Comparison of ENCODE assay signal across 19 cellular contexts in the genomic region with DNA sequence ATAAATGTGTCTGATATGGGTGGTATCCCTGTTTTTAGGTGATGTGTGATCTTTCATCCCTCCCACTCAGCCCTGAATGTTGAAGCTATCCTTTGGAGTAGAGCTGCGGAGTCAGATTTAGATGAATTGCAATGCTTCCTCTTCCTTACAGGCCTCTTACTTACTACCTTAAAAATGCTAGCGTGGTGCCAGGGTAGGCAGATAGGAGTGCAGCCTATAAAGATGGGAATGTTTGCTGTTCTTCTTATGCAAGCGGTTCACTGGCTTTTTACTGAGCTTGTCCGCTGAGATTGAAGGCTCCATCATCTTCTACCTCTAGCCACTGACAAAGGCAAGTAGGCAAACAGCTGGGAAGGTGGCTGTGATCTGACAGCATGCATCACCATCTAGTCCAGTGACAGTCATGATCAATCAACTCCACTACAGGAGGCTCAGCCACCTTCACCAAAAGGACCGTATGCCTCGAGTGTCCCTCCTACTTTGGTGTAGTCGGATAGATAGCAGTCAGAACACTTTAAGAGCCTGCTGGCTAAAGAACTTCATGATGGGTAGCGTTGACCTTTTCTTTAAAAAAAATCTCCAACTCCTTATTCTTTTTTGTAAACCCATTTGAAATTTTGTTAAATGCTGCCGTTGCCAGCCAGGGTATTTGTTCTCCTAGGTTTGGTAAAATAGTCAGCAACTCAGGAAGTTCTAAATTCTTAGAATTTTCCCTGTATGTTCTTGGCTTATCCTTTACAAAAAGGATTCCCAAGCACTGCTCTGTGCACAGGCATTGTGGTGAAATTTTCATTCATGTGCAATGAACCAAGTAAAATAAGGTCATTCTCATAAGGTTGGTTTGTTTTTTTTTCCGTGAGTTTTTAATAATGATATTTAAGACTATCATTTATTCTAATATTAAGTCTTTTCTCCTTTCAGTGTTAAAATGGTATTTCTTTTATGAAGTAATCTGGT.
DNase-seq lines count a peak whose midpoint lies in the region; ATAC-seq and TF ChIP-seq lines count a peak whose summit lies in the region.
"Had no signal": no experiment of that assay in that cellular context is flagged by ENCODE, and none has a peak within 500 bp of the region (broad histone marks: within the 10 kb centered on the region; RNA-seq: fewer than 3 reads in every experiment).

No MANE protein-coding gene starts in this region.

- TF ChIP-seq POLR2A in suprapubic skin (IDR thresholded peaks at IDR 0.05), result no peak

- H3K9me3 ChIP-seq in PC-3 (ENCODE audit: low read length), result no peaks in the 10 kb centered on the region
- H3K9me3 ChIP-seq in muscle layer of duodenum (ENCODE audit: control insufficient read depth in 1 of 2, low read length in 2 of 2), result no peaks in the 10 kb centered on the region
- no peaks in the 10 kb centered on the region for H3K9me3 ChIP-seq in suprapubic skin
- H3K9me3 ChIP-seq: lower lobe of right lung, SJSA1 had no signal

- POLR2A ChIA-PET in PC-3 (lab: Charles Lee; ENCODE audit: unreplicated experiment), result no interaction called here

- H3K79me2 ChIP-seq in PC-3 (ENCODE audit: low read length), result peaks cover 18% of the 10 kb centered on the region

- no peaks in the 10 kb centered on the region for H3K9me3 Mint-ChIP-seq in chondrocyte (ENCODE audit: low read depth)
- H3K9me3 Mint-ChIP-seq: IgD-negative memory B cell, natural killer cell had no signal

- H3K4me3 ChIP-seq in PC-3 (ENCODE audit: low read length) (no peak overlapping the region), muscle layer of duodenum (ENCODE audit: low read depth in 1 of 2, low read length in 2 of 2) (no peak overlapping the region), suprapubic skin (no peak overlapping the region)
- H3K4me3 ChIP-seq: lower lobe of right lung, SJSA1 had no signal

- CTCF ChIA-PET in PC-3 (lab: Charles Lee), result no interaction called here

- TF ChIP-seq EP300 in suprapubic skin (IDR thresholded peaks at IDR 0.05), result no peak

- H3K36me3 Mint-ChIP-seq in chondrocyte (ENCODE audit: low read depth), result peaks cover 22% of the 10 kb centered on the region
- H3K36me3 Mint-ChIP-seq: natural killer cell had no signal

- peak overlapping the region; percentile 95 for H3K27ac Mint-ChIP-seq in chondrocyte (ENCODE audit: unreplicated experiment)
- H3K27ac Mint-ChIP-seq: activated CD4-positive, alpha-beta T cell treated with anti-CD3 and anti-CD28 coated beads for 36 hours; IgD-negative memory B cell; natural killer cell had no signal

- H3K9me2 ChIP-seq in PC-3 (replicated peaks; ENCODE audit: low read length), result no peaks in the 10 kb centered on the region

- peaks cover 8% of the 10 kb centered on the region for H3F3A ChIP-seq in PC-3 (ENCODE audit: low read length, unreplicated experiment)

- no peaks in the 10 kb centered on the region for H3K27me3 ChIP-seq in PC-3 (ENCODE audit: low read length)
- H3K27me3 ChIP-seq in muscle layer of duodenum (ENCODE audit: low read depth, low read length), result no peaks in the 10 kb centered on the region
- no peaks in the 10 kb centered on the region for H3K27me3 ChIP-seq in suprapubic skin
- H3K27me3 ChIP-seq: SJSA1 had no signal

- H3K9ac ChIP-seq in PC-3 (ENCODE audit: low read length), result peak overlapping the region; percentile 99

- H3K27me3 Mint-ChIP-seq in chondrocyte (ENCODE audit: low read depth), result no peaks in the 10 kb centered on the region
- H3K27me3 Mint-ChIP-seq: activated CD4-positive, alpha-beta T cell treated with anti-CD3 and anti-CD28 coated beads for 36 hours; IgD-negative memory B cell had no signal

- no peak overlapping the region for H3K4me2 ChIP-seq in PC-3 (ENCODE audit: low read length)

- intact Hi-C loops in PC-3 (cut with micrococcal nuclease), result no loop called here

- ATAC-seq in PC-3 (no peak), HG02973 (IDR thresholded peaks at IDR 0.05; ENCODE audit: unreplicated experiment) (no peak), HG02759 (IDR thresholded peaks at IDR 0.05; ENCODE audit: unreplicated experiment) (no peak)
- ATAC-seq: activated CD4-positive, alpha-beta T cell treated with anti-CD3 and anti-CD28 coated beads for 36 hours; lower lobe of right lung; natural killer cell had no signal

- H3K27ac ChIP-seq in PC-3 (ENCODE audit: low read length) (peak overlapping the region; percentile 100), muscle layer of duodenum (ENCODE audit: low read length) (peak overlapping the region; percentile 56), suprapubic skin (peak overlapping the region; percentile 80)
- H3K27ac ChIP-seq: lower lobe of right lung had no signal

- H3K4me1 Mint-ChIP-seq in chondrocyte (ENCODE audit: low read depth), result peaks cover 58% of the 10 kb centered on the region
- H3K4me1 Mint-ChIP-seq: IgD-negative memory B cell, natural killer cell had no signal

- no peak overlapping the region for H2AFZ ChIP-seq in PC-3 (ENCODE audit: low read length)

- H3K4me1 ChIP-seq in PC-3 (ENCODE audit: insufficient read depth, low read length), result peaks cover 35% of the 10 kb centered on the region
- H3K4me1 ChIP-seq in muscle layer of duodenum (ENCODE audit: control insufficient read depth in 1 of 2, insufficient read depth in 2 of 2, low read length in 2 of 2), result no peaks in the 10 kb centered on the region
- H3K4me1 ChIP-seq in suprapubic skin, result peaks cover 13% of the 10 kb centered on the region

- 93% methylated on average over 10 of the region's 10 CpGs for WGBS in suprapubic skin

- no TSS peak for BruUV-seq in PC-3 (replicated peaks; lab: Mats Ljungman, UMichigan)

- H3K36me3 ChIP-seq in PC-3 (ENCODE audit: low read depth, low read length), result peaks cover 9% of the 10 kb centered on the region
- peaks cover 0 to 14% of the 10 kb centered on the region in 2 donors for H3K36me3 ChIP-seq in muscle layer of duodenum (ENCODE audit: control insufficient read depth in 1 of 2, insufficient read depth in 2 of 2, low read length in 2 of 2)
- no peaks in the 10 kb centered on the region for H3K36me3 ChIP-seq in suprapubic skin

- H3K4me3 Mint-ChIP-seq in chondrocyte (ENCODE audit: unreplicated experiment), result no peak overlapping the region
- H3K4me3 Mint-ChIP-seq: activated CD4-positive, alpha-beta T cell treated with anti-CD3 and anti-CD28 coated beads for 36 hours; IgD-negative memory B cell; natural killer cell had no signal

- H4K20me1 ChIP-seq in PC-3 (ENCODE audit: low read length), result no peaks in the 10 kb centered on the region

- TF ChIP-seq CTCF in PC-3 (conservative IDR thresholded peaks at IDR 0.05; ENCODE audit: low read depth, low read length) (no peak), chondrocyte (IDR thresholded peaks at IDR 0.05) (no peak), suprapubic skin (IDR thresholded peaks at IDR 0.05) (no peak)

- DNase-seq in PC-3, result no peak
- no peak for DNase-seq in chondrocyte (ENCODE audit: low spot score)
- DNase-seq in suprapubic skin (ENCODE audit: low spot score in 2 of 2), result no peak
- no peak for DNase-seq in NK-92 (lab: John Stamatoyannopoulos, UW; ENCODE audit: unreplicated experiment)
- no peak for DNase-seq in DMS153 (lab: John Stamatoyannopoulos, UW)
- DNase-seq: activated CD4-positive, alpha-beta T cell treated with anti-CD3 and anti-CD28 coated beads for 36 hours; AML-193; Calu3; lower lobe of right lung; natural killer cell; NCI-H187; NCI-H524; retina; stimulated activated CD4-positive, alpha-beta T cell treated with anti-CD3 and anti-CD28 coated beads, Interleukin-2, amount 100 ng/mL, for 24 hours had no signal
